33 cellular contexts compared by ENCODE assay signal in genomic region chr2:160825433-160825832, GRCh38.
"Had no signal": no experiment of that assay in that cellular context is flagged by ENCODE, and none has a peak within 500 bp of the region (broad histone marks: within the 10 kb centered on the region; RNA-seq: fewer than 3 reads in every experiment).

No MANE protein-coding gene starts in this region.

- H3K27me3 ChIP-seq: adrenal gland, body of pancreas, brain microvascular endothelial cell, breast epithelium had no signal

- H3K27ac Mint-ChIP-seq: activated B cell treated with CpG ODN at 0.5 μM for 24 hours; activated CD4-positive, alpha-beta memory T cell treated with anti-CD3 and anti-CD28 coated beads for 36 hours; activated CD4-positive, alpha-beta T cell treated with anti-CD3 and anti-CD28 coated beads, Interleukin-2, amount 10 ng/mL, durations not matched to agents 24 days and 14 days; activated CD8-positive, alpha-beta T cell treated with anti-CD3 and anti-CD28 coated beads for 36 hours; activated naive CD4-positive, alpha-beta T cell treated with anti-CD3 and anti-CD28 coated beads for 36 hours; activated naive CD4-positive, alpha-beta T cell treated with anti-CD3 and anti-CD28 coated beads, Interleukin-2, amount 50 U/mL, for 72 hours; activated naive CD8-positive, alpha-beta T cell treated with anti-CD3 and anti-CD28 coated beads for 36 hours; activated T-cell treated with anti-CD3 and anti-CD28 coated beads, Interleukin-2, amount 50 U/mL, for 72 hours; activated T-helper 1 cell treated with anti-CD3 and anti-CD28 coated beads, Interleukin-12 subunit alpha, Interleukin-12 subunit beta, Interleukin-2, Interleukin-4 antibody, amounts not matched to agents 30 ng/mL and 10 ng/mL and 1 ng/mL, durations not matched to agents 14 hours and 24 hours and 36 hours; activated T-helper 17 cell treated with anti-CD3 and anti-CD28 coated beads, Interleukin-2, amount 50 U/mL, for 72 hours; T-helper 2 cell treated with Interferon-gamma antibody and Interleukin-4, amounts not matched to agents 5 μg/mL and 100 μg/mL, for 36 hours had no signal

- H3K27me3 Mint-ChIP-seq: activated B cell treated with CpG ODN at 0.5 μM for 24 hours; activated CD4-positive, alpha-beta T cell treated with anti-CD3 and anti-CD28 coated beads, Interleukin-2, amount 10 ng/mL, durations not matched to agents 24 days and 14 days; activated CD8-positive, alpha-beta T cell treated with anti-CD3 and anti-CD28 coated beads for 36 hours; activated naive CD8-positive, alpha-beta T cell treated with anti-CD3 and anti-CD28 coated beads for 36 hours had no signal

- H3K4me1 ChIP-seq: adrenal gland, body of pancreas, breast epithelium had no signal

- H3K4me1 Mint-ChIP-seq: activated B cell treated with CpG ODN at 0.5 μM for 24 hours; activated CD4-positive, alpha-beta T cell treated with anti-CD3 and anti-CD28 coated beads, Interleukin-2, amount 10 ng/mL, durations not matched to agents 24 days and 14 days; activated naive CD8-positive, alpha-beta T cell treated with anti-CD3 and anti-CD28 coated beads for 36 hours; activated T-helper 17 cell treated with anti-CD3 and anti-CD28 coated beads, Interleukin-2, amount 50 U/mL, for 72 hours had no signal

- H3K27ac ChIP-seq: adrenal gland, body of pancreas, brain microvascular endothelial cell, breast epithelium, VCaP had no signal

- DNase-seq: activated B cell treated with CpG ODN at 0.5 μM for 24 hours; activated CD4-positive, alpha-beta memory T cell treated with anti-CD3 and anti-CD28 coated beads for 36 hours; activated CD4-positive, alpha-beta T cell treated with anti-CD3 and anti-CD28 coated beads for 4 hours; activated CD4-positive, alpha-beta T cell treated with anti-CD3 and anti-CD28 coated beads, Interleukin-2, amount 10 ng/mL, durations not matched to agents 24 days and 14 days; activated CD4-positive, alpha-beta T cell treated with anti-CD3 and anti-CD28 coated beads, Interleukin-2, amount 50 U/mL, for 1 hour; activated CD4-positive, alpha-beta T cell treated with anti-CD3 and anti-CD28 coated beads, Interleukin-2, amount 50 U/mL, for 4 hours; activated CD4-positive, CD25-positive, alpha-beta regulatory T cell treated with anti-CD3 and anti-CD28 coated beads, Interleukin-2, amount 50 U/mL, for 72 hours; activated CD8-positive, alpha-beta memory T cell treated with anti-CD3 and anti-CD28 coated beads, Interleukin-2, amount 50 U/mL, for 4 hours; activated CD8-positive, alpha-beta T cell treated with anti-CD3 and anti-CD28 coated beads for 36 hours; activated effector memory CD4-positive, alpha-beta T cell treated with anti-CD3 and anti-CD28 coated beads, Interleukin-2, amount 50 U/mL, for 16 hours; activated gamma-delta T cell treated with Interleukin-2 at 50 U/mL for 16 hours; activated naive CD4-positive, alpha-beta T cell; activated naive CD4-positive, alpha-beta T cell treated with anti-CD3 and anti-CD28 coated beads for 36 hours; activated naive CD4-positive, alpha-beta T cell treated with anti-CD3 and anti-CD28 coated beads, Interleukin-2, amount 50 U/mL, for 16 hours; activated naive CD8-positive, alpha-beta T cell treated with anti-CD3 and anti-CD28 coated beads for 36 hours; activated T-cell treated with anti-CD3 and anti-CD28 coated beads for 4 hours; activated T-cell treated with anti-CD3 and anti-CD28 coated beads, Interleukin-2, amount 50 U/mL, for 1 hour; activated T-cell treated with anti-CD3 and anti-CD28 coated beads, Interleukin-2, amount 50 U/mL, for 4 hours; activated T-cell treated with anti-CD3 and anti-CD28 coated beads, Interleukin-2, amount 50 U/mL, for 72 hours; adrenal gland; amniotic stem cell; aorta; body of pancreas; brain microvascular endothelial cell; central memory CD4-positive, alpha-beta T cell; T-helper 2 cell; T-helper 9 cell had no signal

- H3K4me3 ChIP-seq: adrenal gland, body of pancreas, breast epithelium had no signal

- ATAC-seq: activated CD8-positive, alpha-beta T cell treated with anti-CD3 and anti-CD28 coated beads for 36 hours; activated naive CD4-positive, alpha-beta T cell treated with anti-CD3 and anti-CD28 coated beads, Interleukin-2, amount 50 U/mL, for 72 hours; activated T-cell treated with anti-CD3 and anti-CD28 coated beads, Interleukin-2, amount 50 U/mL, for 4 hours; activated T-cell treated with anti-CD3 and anti-CD28 coated beads, Interleukin-2, amount 50 U/mL, for 72 hours; activated T-helper 17 cell treated with anti-CD3 and anti-CD28 coated beads, Interleukin-2, amount 50 U/mL, for 72 hours; body of pancreas had no signal

- H3K4me3 Mint-ChIP-seq: activated B cell treated with CpG ODN at 0.5 μM for 24 hours; activated CD4-positive, alpha-beta memory T cell treated with anti-CD3 and anti-CD28 coated beads for 36 hours; activated CD4-positive, alpha-beta T cell treated with anti-CD3 and anti-CD28 coated beads, Interleukin-2, amount 10 ng/mL, durations not matched to agents 24 days and 14 days; activated CD8-positive, alpha-beta T cell treated with anti-CD3 and anti-CD28 coated beads for 36 hours; activated naive CD4-positive, alpha-beta T cell treated with anti-CD3 and anti-CD28 coated beads for 36 hours; activated naive CD8-positive, alpha-beta T cell treated with anti-CD3 and anti-CD28 coated beads for 36 hours; activated T-cell treated with anti-CD3 and anti-CD28 coated beads, Interleukin-2, amount 50 U/mL, for 4 hours; activated T-cell treated with anti-CD3 and anti-CD28 coated beads, Interleukin-2, amount 50 U/mL, for 72 hours; activated T-helper 1 cell treated with anti-CD3 and anti-CD28 coated beads, Interleukin-12 subunit alpha, Interleukin-12 subunit beta, Interleukin-2, Interleukin-4 antibody, amounts not matched to agents 30 ng/mL and 10 ng/mL and 1 ng/mL, durations not matched to agents 14 hours and 24 hours and 36 hours; activated T-helper 17 cell treated with anti-CD3 and anti-CD28 coated beads, Interleukin-2, amount 50 U/mL, for 72 hours; T-helper 2 cell treated with Interferon-gamma antibody and Interleukin-4, amounts not matched to agents 5 μg/mL and 100 μg/mL, for 36 hours had no signal

- H3K36me3 ChIP-seq: adrenal gland, brain microvascular endothelial cell, breast epithelium had no signal
